ENCODE assay signal across 8 cellular contexts in genomic region chr1:173870252-173871075, GRCh38. TPM values are rescaled to one million over a fixed set of nuclear protein-coding genes. Genes with fewer than 3 reads are reported as not detected.
DNase-seq lines count a peak whose midpoint lies in the region; ATAC-seq and TF ChIP-seq lines count a peak whose summit lies in the region.

No MANE protein-coding gene starts in this region.

- 80 to 81% methylated on average over 5 to 10 of the region's 15 CpGs for WGBS in gastroesophageal sphincter (ENCODE audit: low coverage in 1 of 2), 2 donors

- DNase-seq in activated CD4-positive, alpha-beta T cell treated with anti-CD3 and anti-CD28 coated beads for 48 hours: peak; percentile 46
- DNase-seq in activated CD4-positive, alpha-beta T cell treated with anti-CD3 and anti-CD28 coated beads for 4 hours: no peak
- DNase-seq in NCI-H2029 treated with DMSO at 0.1 percent for 48 hours (lab: John Stamatoyannopoulos, UW): peak; percentile 0
- DNase-seq in stimulated activated naive CD8-positive, alpha-beta T cell treated with anti-CD3 and anti-CD28 coated beads, Interleukin-15, Interleukin-2, amounts not matched to agents 100 U/mL and 50 U/mL, for 24 hours: peak; percentile 33
- DNase-seq in DMS114 treated with DMSO at 0.1 percent for 48 hours (lab: John Stamatoyannopoulos, UW; ENCODE audit: unreplicated experiment): no peak

- no peak for TF ChIP-seq EP300 in gastroesophageal sphincter (IDR thresholded peaks at IDR 0.05)

- H3K27ac ChIP-seq in cingulate gyrus (ENCODE audit: low read depth, low read length): peak overlapping the region; percentile 7
- peak overlapping the region in 1 of 4 donors; percentile 97 for H3K27ac ChIP-seq in gastroesophageal sphincter

- no peak for ATAC-seq in stimulated activated naive CD8-positive, alpha-beta T cell treated with anti-CD3 and anti-CD28 coated beads, Interleukin-15, Interleukin-2, amounts not matched to agents 100 U/mL and 50 U/mL, for 24 hours
- ATAC-seq in gastroesophageal sphincter: no peak
- no peak for ATAC-seq in HG02840 (IDR thresholded peaks at IDR 0.05; ENCODE audit: low FRiP score, unreplicated experiment)

- no peak overlapping the region for H3K4me3 ChIP-seq in gastroesophageal sphincter

- TF ChIP-seq CTCF in gastroesophageal sphincter (IDR thresholded peaks at IDR 0.05): no peak

- H3K9me3 ChIP-seq in gastroesophageal sphincter: no peaks in the 10 kb centered on the region

- H3K36me3 ChIP-seq in gastroesophageal sphincter: peaks cover 0 to 52% of the 10 kb centered on the region in 2 donors

- H3K27me3 ChIP-seq in gastroesophageal sphincter: no peaks in the 10 kb centered on the region

- H3K4me1 ChIP-seq in gastroesophageal sphincter: peaks cover 0 to 48% (median 7%) of the 10 kb centered on the region in 3 donors

- no peak for TF ChIP-seq POLR2A in gastroesophageal sphincter (IDR thresholded peaks at IDR 0.05)

RNA-seq across cellular contexts. Expression of gene ZBTB37, which starts 2.3 kb away (rescaled TPM):
- 10 to 100 TPM in 1 of 4 donors, 1 to 10 TPM in 3; 6.6 to 11.4 (median 8.8) TPM for total RNA-seq in gastroesophageal sphincter

RNA-seq across cellular contexts. Expression of gene GAS5, which starts 2.7 kb away (rescaled TPM):
- total RNA-seq in gastroesophageal sphincter: 100 to 1,000 TPM; 104 to 330 (median 210) TPM

RNA-seq across cellular contexts. Expression of gene CENPL, which starts 45.8 kb away (rescaled TPM):
- 1 to 10 TPM; 4.8 to 6.5 (median 6.2) TPM for total RNA-seq in gastroesophageal sphincter

RNA-seq across cellular contexts. Expression of gene DARS2, which starts 46.0 kb away (rescaled TPM):
- total RNA-seq in gastroesophageal sphincter: 1 to 10 TPM; 6.4 to 8.7 (median 7.1) TPM

RNA-seq across cellular contexts. Expression of gene SERPINC1, which starts 46.7 kb away (rescaled TPM):
- total RNA-seq in gastroesophageal sphincter: not detected

Comparison
In these comparisons a context has a peak if more than half of its experiments do, and no peak if none do; other contexts are left out.
1. DNase-seq: peak in activated CD4-positive, alpha-beta T cell treated with anti-CD3 and anti-CD28 coated beads for 48 hours (single experiment), NCI-H2029 treated with DMSO at 0.1 percent for 48 hours (single experiment) and stimulated activated naive CD8-positive, alpha-beta T cell treated with anti-CD3 and anti-CD28 coated beads, Interleukin-15, Interleukin-2, amounts not matched to agents 100 U/mL and 50 U/mL, for 24 hours (single experiment); none in activated CD4-positive, alpha-beta T cell treated with anti-CD3 and anti-CD28 coated beads for 4 hours (0 of 2) and DMS114 treated with DMSO at 0.1 percent for 48 hours (single experiment).